Comparison of ENCODE assay signal across 27 cellular contexts in the genomic region with DNA sequence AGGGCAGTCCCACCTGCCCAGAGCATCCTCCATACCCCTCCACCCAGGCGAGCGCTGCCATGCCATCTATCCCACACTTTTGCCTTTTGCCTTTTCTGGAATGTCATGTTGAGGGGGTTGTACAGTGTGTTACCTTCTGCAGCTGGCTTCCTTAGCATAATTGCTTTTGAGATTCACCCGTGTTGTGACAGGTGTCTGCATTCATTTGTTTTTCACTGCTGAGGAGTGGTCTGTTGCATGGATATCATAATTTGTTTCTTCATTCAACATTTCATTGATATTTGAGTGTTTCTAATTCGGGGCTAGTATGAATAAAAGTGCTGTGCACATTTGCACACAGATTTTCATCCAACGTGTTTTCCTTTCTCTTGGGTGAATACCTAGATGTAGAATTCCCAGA.
"Had no signal": no experiment of that assay in that cellular context is flagged by ENCODE, and none has a peak within 500 bp of the region (broad histone marks: within the 10 kb centered on the region; RNA-seq: fewer than 3 reads in every experiment).

No MANE protein-coding gene starts in this region.

- H3K4me2 ChIP-seq: PC-9 had no signal

- H3K27me3 ChIP-seq: MG63 had no signal

- H3K36me3 ChIP-seq: MG63, SJCRH30 had no signal

- H3K4me3 ChIP-seq: K562, MG63, PC-9, SJCRH30, SK-N-MC had no signal

- H3K9me3 ChIP-seq: MG63, SJCRH30 had no signal

- DNase-seq: Kasumi-1, KG1, MG63, NCI-H1048, NCI-H1092 treated with DMSO at 0.1 percent for 48 hours, NCI-H1417, NCI-H1436, NCI-H1694, NCI-H187, NCI-H1930, NCI-H2029 treated with DMSO at 0.1 percent for 48 hours, NCI-H2081 treated with DMSO at 0.1 percent for 48 hours, NCI-H2171 treated with DMSO at 0.1 percent for 48 hours, NCI-H2227 treated with DMSO at 0.1 percent for 48 hours, NCI-H446, NCI-H510A treated with DMSO at 0.1 percent for 48 hours, NCI-H524 treated with DMSO at 0.1 percent for 48 hours, NCI-H526 treated with DMSO at 0.1 percent for 48 hours, PC-9, SHP77, SIG-M5, SJCRH30, T-cell, T-helper 17 cell had no signal

- H3K4me1 ChIP-seq: SJCRH30 had no signal

- H2AFZ ChIP-seq: PC-9 had no signal

- H3K27ac ChIP-seq: PC-9, RWPE1, SJCRH30, SK-N-MC had no signal
